Comparison of ENCODE assay signal across 2 cellular contexts in the genomic region with DNA sequence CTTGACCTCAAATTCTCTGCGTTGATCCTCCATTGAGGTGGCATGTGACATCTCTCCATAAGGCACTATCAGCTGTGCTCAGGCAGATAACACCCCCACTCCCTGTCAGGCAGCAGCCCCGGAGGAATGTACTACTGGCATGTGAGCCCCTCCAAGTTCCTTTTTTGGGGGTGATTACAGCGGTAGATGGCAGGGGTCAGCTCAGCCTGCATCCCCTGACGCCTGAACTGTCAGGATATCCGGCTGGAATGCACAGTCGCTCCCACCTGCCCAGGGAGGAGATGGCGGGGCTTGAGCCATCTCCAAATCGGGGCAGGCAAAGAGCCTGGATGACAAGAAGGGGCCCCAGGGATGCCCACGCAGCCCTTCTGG.
TF ChIP-seq lines count a peak whose summit lies in the region.

No MANE protein-coding gene starts in this region.

TF ChIP-seq in K562, 482 proteins besides CTCF, POLR2A, EP300 and RAD21 (continues in another document):
- TF ChIP-seq SNRNP70 (optimal IDR thresholded peaks at IDR 0.05; ENCODE audit: low read depth, low read length): no peak
- TF ChIP-seq FOXA3 (CRISPR knock-in tag; conservative IDR thresholded peaks at IDR 0.05 in 1 of 2, IDR thresholded peaks at IDR 0.05 in 1 of 2): no peak
- TF ChIP-seq RCOR1 (IDR thresholded peaks at IDR 0.05; ENCODE audit: borderline replicate concordance in 1 of 2, low read depth in 2 of 2, low read length in 2 of 2): 0 out of 4 replicates have a peak, but pooled peaks of 1 of the 2 experiments have one; percentile 2
- TF ChIP-seq ZNF174 (CRISPR knock-in tag; IDR thresholded peaks at IDR 0.05): no peak
- no peak for TF ChIP-seq YY1 (IDR thresholded peaks at IDR 0.05; ENCODE audit: borderline replicate concordance in 1 of 3, control insufficient read depth in 1 of 3, extremely low read depth in 1 of 3, insufficient read depth in 3 of 3, insufficient read length in 1 of 3, insufficient replicate concordance in 2 of 3, low read depth in 1 of 3, low read length in 2 of 3)
- peak; percentile 19; the same call in 1 of the 2 replicates for TF ChIP-seq MYC (IDR thresholded peaks at IDR 0.05; ENCODE audit: low read depth, low read length)
- no peak for TF ChIP-seq MYC (CRISPR knock-in tag; IDR thresholded peaks at IDR 0.05; ENCODE audit: borderline replicate concordance, low read depth)
- no peak for TF ChIP-seq ZBED1 (IDR thresholded peaks at IDR 0.05)
- no peak for TF ChIP-seq ZKSCAN1 (IDR thresholded peaks at IDR 0.05; ENCODE audit: low read depth, low read length)
- TF ChIP-seq ZMIZ1 (IDR thresholded peaks at IDR 0.05; ENCODE audit: low read depth in 2 of 2, low read length in 2 of 2): no peak
- no peak for TF ChIP-seq ZNF717 (CRISPR knock-in tag; IDR thresholded peaks at IDR 0.05)
- TF ChIP-seq BHLHE40 (IDR thresholded peaks at IDR 0.05; ENCODE audit: low read length): peak; percentile 67
- no peak for TF ChIP-seq TEAD4 (IDR thresholded peaks at IDR 0.05; ENCODE audit: low read length)
- no peak for TF ChIP-seq TEAD4 (CRISPR knock-in tag; IDR thresholded peaks at IDR 0.05; ENCODE audit: borderline replicate concordance)
- TF ChIP-seq ZNF57 (CRISPR knock-in tag; IDR thresholded peaks at IDR 0.05): no peak
- no peak for TF ChIP-seq SETDB1 (IDR thresholded peaks at IDR 0.05; ENCODE audit: low read length)
- no peak for TF ChIP-seq AFF4 (CRISPR knock-in tag; IDR thresholded peaks at IDR 0.05)
- TF ChIP-seq GTF2F1 (IDR thresholded peaks at IDR 0.05; ENCODE audit: low read depth, low read length): 0 out of 2 replicates have a peak, but pooled peaks have one; percentile 4
- TF ChIP-seq STAT5B (CRISPR knock-in tag; IDR thresholded peaks at IDR 0.05): no peak
- TF ChIP-seq, protein P1, sequence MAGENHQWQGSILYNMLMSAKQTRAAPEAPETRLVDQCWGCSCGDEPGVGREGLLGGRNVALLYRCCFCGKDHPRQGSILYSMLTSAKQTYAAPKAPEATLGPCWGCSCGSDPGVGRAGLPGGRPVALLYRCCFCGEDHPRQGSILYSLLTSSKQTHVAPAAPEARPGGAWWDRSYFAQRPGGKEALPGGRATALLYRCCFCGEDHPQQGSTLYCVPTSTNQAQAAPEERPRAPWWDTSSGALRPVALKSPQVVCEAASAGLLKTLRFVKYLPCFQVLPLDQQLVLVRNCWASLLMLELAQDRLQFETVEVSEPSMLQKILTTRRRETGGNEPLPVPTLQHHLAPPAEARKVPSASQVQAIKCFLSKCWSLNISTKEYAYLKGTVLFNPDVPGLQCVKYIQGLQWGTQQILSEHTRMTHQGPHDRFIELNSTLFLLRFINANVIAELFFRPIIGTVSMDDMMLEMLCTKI (IDR thresholded peaks at IDR 0.05; ENCODE audit: partially characterized antibody): no peak
- no peak for TF ChIP-seq ARHGAP35 (IDR thresholded peaks at IDR 0.05; ENCODE audit: partially characterized antibody)
- TF ChIP-seq ZNF76 (CRISPR knock-in tag; IDR thresholded peaks at IDR 0.05; ENCODE audit: borderline replicate concordance): no peak
- TF ChIP-seq POLR2AphosphoS2 (IDR thresholded peaks at IDR 0.05; ENCODE audit: low read length): peak; percentile 93
- no peak for TF ChIP-seq ZKSCAN3 (CRISPR knock-in tag; IDR thresholded peaks at IDR 0.05)

TF ChIP-seq in GM23338, 12 proteins besides CTCF, POLR2A, EP300 and RAD21:
- TF ChIP-seq ZNF331 (CRISPR knock-in tag; IDR thresholded peaks at IDR 0.05; ENCODE audit: low read depth) (no peak), CREB1 (CRISPR knock-in tag; IDR thresholded peaks at IDR 0.05; ENCODE audit: low read depth) (no peak), STAT1 (IDR thresholded peaks at IDR 0.05; ENCODE audit: unreplicated experiment) (no peak), JUNB (IDR thresholded peaks at IDR 0.05; ENCODE audit: unreplicated experiment) (no peak), POLR2AphosphoS5 (IDR thresholded peaks at IDR 0.05; ENCODE audit: low read depth) (no peak)
- TF ChIP-seq, protein P2, sequence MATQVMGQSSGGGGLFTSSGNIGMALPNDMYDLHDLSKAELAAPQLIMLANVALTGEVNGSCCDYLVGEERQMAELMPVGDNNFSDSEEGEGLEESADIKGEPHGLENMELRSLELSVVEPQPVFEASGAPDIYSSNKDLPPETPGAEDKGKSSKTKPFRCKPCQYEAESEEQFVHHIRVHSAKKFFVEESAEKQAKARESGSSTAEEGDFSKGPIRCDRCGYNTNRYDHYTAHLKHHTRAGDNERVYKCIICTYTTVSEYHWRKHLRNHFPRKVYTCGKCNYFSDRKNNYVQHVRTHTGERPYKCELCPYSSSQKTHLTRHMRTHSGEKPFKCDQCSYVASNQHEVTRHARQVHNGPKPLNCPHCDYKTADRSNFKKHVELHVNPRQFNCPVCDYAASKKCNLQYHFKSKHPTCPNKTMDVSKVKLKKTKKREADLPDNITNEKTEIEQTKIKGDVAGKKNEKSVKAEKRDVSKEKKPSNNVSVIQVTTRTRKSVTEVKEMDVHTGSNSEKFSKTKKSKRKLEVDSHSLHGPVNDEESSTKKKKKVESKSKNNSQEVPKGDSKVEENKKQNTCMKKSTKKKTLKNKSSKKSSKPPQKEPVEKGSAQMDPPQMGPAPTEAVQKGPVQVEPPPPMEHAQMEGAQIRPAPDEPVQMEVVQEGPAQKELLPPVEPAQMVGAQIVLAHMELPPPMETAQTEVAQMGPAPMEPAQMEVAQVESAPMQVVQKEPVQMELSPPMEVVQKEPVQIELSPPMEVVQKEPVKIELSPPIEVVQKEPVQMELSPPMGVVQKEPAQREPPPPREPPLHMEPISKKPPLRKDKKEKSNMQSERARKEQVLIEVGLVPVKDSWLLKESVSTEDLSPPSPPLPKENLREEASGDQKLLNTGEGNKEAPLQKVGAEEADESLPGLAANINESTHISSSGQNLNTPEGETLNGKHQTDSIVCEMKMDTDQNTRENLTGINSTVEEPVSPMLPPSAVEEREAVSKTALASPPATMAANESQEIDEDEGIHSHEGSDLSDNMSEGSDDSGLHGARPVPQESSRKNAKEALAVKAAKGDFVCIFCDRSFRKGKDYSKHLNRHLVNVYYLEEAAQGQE (IDR thresholded peaks at IDR 0.05; ENCODE audit: unreplicated experiment): no peak
